18 cellular contexts compared by ENCODE assay signal in genomic region chr6:169445227-169445626, GRCh38.
A peak's percentile ranks its signal among the peaks of the same experiment; 100 is the strongest.
DNase-seq lines count a peak whose midpoint lies in the region; ATAC-seq and TF ChIP-seq lines count a peak whose summit lies in the region.
"Had no signal": no experiment of that assay in that cellular context is flagged by ENCODE, and none has a peak within 500 bp of the region (broad histone marks: within the 10 kb centered on the region; RNA-seq: fewer than 3 reads in every experiment).

No MANE protein-coding gene starts in this region.

- H3K27me3 ChIP-seq in AG04450 (ENCODE audit: control insufficient read depth, insufficient read depth, low read length): no peaks in the 10 kb centered on the region
- no peaks in the 10 kb centered on the region for H3K27me3 ChIP-seq in GM23338 (ENCODE audit: insufficient read depth)

- H3K27ac ChIP-seq in AG04450 (ENCODE audit: low read depth, low read length) (no peak overlapping the region), GM23338 (ENCODE audit: low read depth) (no peak overlapping the region)
- H3K27ac ChIP-seq: thoracic aorta had no signal

- H3K27ac Mint-ChIP-seq in GM23338 (no peak overlapping the region), glutamatergic neuron (ENCODE audit: unreplicated experiment) (no peak overlapping the region)
- H3K27ac Mint-ChIP-seq: activated CD4-positive, alpha-beta T cell treated with anti-CD3 and anti-CD28 coated beads, Interleukin-2, amount 10 ng/mL, durations not matched to agents 24 days and 14 days; CD4-positive, alpha-beta memory T cell; memory B cell; naive thymus-derived CD8-positive, alpha-beta T cell; stimulated activated effector memory CD8-positive, alpha-beta T cell treated with anti-CD3 and anti-CD28 coated beads, Interleukin-12 subunit alpha, Interleukin-12 subunit beta, amount 100 ng/mL, for 72 hours had no signal

- H3K36me3 ChIP-seq in GM23338 (ENCODE audit: insufficient read depth): no peaks in the 10 kb centered on the region
- H3K36me3 ChIP-seq: HAP-1, thoracic aorta had no signal

- H4K20me1 ChIP-seq in GM23338 (replicated peaks; ENCODE audit: insufficient read depth): no peaks in the 10 kb centered on the region

- no peak for TF ChIP-seq POLR2A in lower leg skin (IDR thresholded peaks at IDR 0.05)

- ATAC-seq in GM23338: peak; percentile 76
- no peak for ATAC-seq in GM21717 (IDR thresholded peaks at IDR 0.05; ENCODE audit: unreplicated experiment)
- ATAC-seq in GM21619 (IDR thresholded peaks at IDR 0.05; ENCODE audit: unreplicated experiment): no peak
- ATAC-seq in HG02973 (IDR thresholded peaks at IDR 0.05; ENCODE audit: unreplicated experiment): no peak
- ATAC-seq: naive thymus-derived CD8-positive, alpha-beta T cell; Right ventricle myocardium inferior had no signal

- in situ Hi-C loops in astrocyte of the spinal cord (cut with HindIII; ENCODE audit: low sequenced_read_pairs): no loop called here

- H3K27me3 Mint-ChIP-seq in GM23338 (ENCODE audit: insufficient read depth, low read depth, poor library complexity) (peaks cover 7% of the 10 kb centered on the region), glutamatergic neuron (ENCODE audit: unreplicated experiment) (no peaks in the 10 kb centered on the region)
- H3K27me3 Mint-ChIP-seq: activated CD4-positive, alpha-beta T cell treated with anti-CD3 and anti-CD28 coated beads, Interleukin-2, amount 10 ng/mL, durations not matched to agents 24 days and 14 days had no signal

- H3K4me1 Mint-ChIP-seq in GM23338 (peaks cover 2% of the 10 kb centered on the region; the same call in 1 of the 3 replicates), glutamatergic neuron (ENCODE audit: low read depth, unreplicated experiment) (no peaks in the 10 kb centered on the region)
- H3K4me1 Mint-ChIP-seq: activated CD4-positive, alpha-beta T cell treated with anti-CD3 and anti-CD28 coated beads, Interleukin-2, amount 10 ng/mL, durations not matched to agents 24 days and 14 days; CD4-positive, alpha-beta memory T cell; memory B cell; naive thymus-derived CD8-positive, alpha-beta T cell; stimulated activated effector memory CD8-positive, alpha-beta T cell treated with anti-CD3 and anti-CD28 coated beads, Interleukin-12 subunit alpha, Interleukin-12 subunit beta, amount 100 ng/mL, for 72 hours had no signal

- no peak overlapping the region for H2AFZ ChIP-seq in GM23338

- H3K4me3 ChIP-seq in AG04450 (ENCODE audit: low read depth, low read length) (no peak overlapping the region), GM23338 (no peak overlapping the region), astrocyte of the spinal cord (ENCODE audit: low read depth, low read length) (no peak overlapping the region), lower leg skin (ENCODE audit: low read depth, poor library complexity, severe bottlenecking) (no peak overlapping the region)
- H3K4me3 ChIP-seq: HAP-1, thoracic aorta had no signal

- H3K9me3 Mint-ChIP-seq in GM23338 (no peaks in the 10 kb centered on the region), glutamatergic neuron (ENCODE audit: unreplicated experiment) (peaks cover 1% of the 10 kb centered on the region)
- H3K9me3 Mint-ChIP-seq: activated CD4-positive, alpha-beta T cell treated with anti-CD3 and anti-CD28 coated beads, Interleukin-2, amount 10 ng/mL, durations not matched to agents 24 days and 14 days; memory B cell; naive thymus-derived CD8-positive, alpha-beta T cell; stimulated activated effector memory CD8-positive, alpha-beta T cell treated with anti-CD3 and anti-CD28 coated beads, Interleukin-12 subunit alpha, Interleukin-12 subunit beta, amount 100 ng/mL, for 72 hours had no signal

- 79 to 81% methylated on average over 7 of the region's 7 CpGs for WGBS in lower leg skin, 2 donors

- H3K4me2 ChIP-seq in GM23338: no peak overlapping the region

- peaks cover 5% of the 10 kb centered on the region; the same call in 1 of the 2 replicates for H3K9me3 ChIP-seq in AG04450 (ENCODE audit: control insufficient read depth, insufficient read depth, low read length)
- H3K9me3 ChIP-seq: HAP-1, thoracic aorta had no signal

- POLR2A ChIA-PET in AG04450 (lab: Yijun Ruan, JAX): no interaction called here

- H3K4me3 Mint-ChIP-seq in GM23338 (no peak overlapping the region), glutamatergic neuron (ENCODE audit: unreplicated experiment) (no peak overlapping the region)
- H3K4me3 Mint-ChIP-seq: activated CD4-positive, alpha-beta T cell treated with anti-CD3 and anti-CD28 coated beads, Interleukin-2, amount 10 ng/mL, durations not matched to agents 24 days and 14 days; CD4-positive, alpha-beta memory T cell; memory B cell; naive thymus-derived CD8-positive, alpha-beta T cell; stimulated activated effector memory CD8-positive, alpha-beta T cell treated with anti-CD3 and anti-CD28 coated beads, Interleukin-12 subunit alpha, Interleukin-12 subunit beta, amount 100 ng/mL, for 72 hours had no signal

- H3F3A ChIP-seq in GM23338 (replicated peaks; ENCODE audit: low read depth): no peaks in the 10 kb centered on the region

- DNase-seq in AG04450 (ENCODE audit: low read depth, low spot score) (no peak), GM23338 (ENCODE audit: low spot score) (peak; percentile 21), astrocyte of the spinal cord (ENCODE audit: low read depth, low spot score) (no peak), glutamatergic neuron (no peak), lower leg skin (ENCODE audit: low spot score in 2 of 2) (no peak)
- DNase-seq: activated CD4-positive, alpha-beta T cell treated with anti-CD3 and anti-CD28 coated beads, Interleukin-2, amount 10 ng/mL, durations not matched to agents 24 days and 14 days; activated effector memory CD4-positive, alpha-beta T cell treated with anti-CD3 and anti-CD28 coated beads, Interleukin-2, amount 50 U/mL, for 16 hours; CD4-positive, alpha-beta memory T cell; naive thymus-derived CD8-positive, alpha-beta T cell; NCI-H2171 treated with DMSO at 0.1 percent for 48 hours had no signal

- H3K79me2 ChIP-seq in GM23338 (replicated peaks; ENCODE audit: insufficient read depth): no peaks in the 10 kb centered on the region

- TF ChIP-seq CTCF in AG04450 (IDR thresholded peaks at IDR 0.05; ENCODE audit: low read depth, low read length) (peak; percentile 16; the same call in 1 of the 2 replicates), GM23338 (conservative IDR thresholded peaks at IDR 0.05; ENCODE audit: low read depth in 2 of 2) (peak in 1 of 2 experiments; percentile 48; a peak in 3 of 4 replicates), astrocyte of the spinal cord (IDR thresholded peaks at IDR 0.05; ENCODE audit: low read depth, low read length) (peak; percentile 17), glutamatergic neuron (IDR thresholded peaks at IDR 0.05; ENCODE audit: partially characterized antibody, unreplicated experiment) (peak; percentile 35), lower leg skin (IDR thresholded peaks at IDR 0.05) (no peak)

- no peaks in the 10 kb centered on the region; the same call in 1 of the 2 replicates for H3K9me2 ChIP-seq in GM23338 (ENCODE audit: insufficient read depth)

- CTCF ChIA-PET in AG04450 (lab: Charles Lee): interaction anchor here (1.8 kb wide), 1 partner anchor 9 kb away, joined by 4 read pairs; no protein-coding TSS in a partner anchor

- intact Hi-C loops in lower leg skin (cut with DNase I; ENCODE audit: low total_unique reads): no loop called here

- H3K4me1 ChIP-seq in GM23338 (ENCODE audit: insufficient read depth): no peaks in the 10 kb centered on the region
- H3K4me1 ChIP-seq: HAP-1 had no signal

- H3K36me3 Mint-ChIP-seq in GM23338 (ENCODE audit: low read depth) (no peaks in the 10 kb centered on the region), glutamatergic neuron (ENCODE audit: unreplicated experiment) (no peaks in the 10 kb centered on the region)
- H3K36me3 Mint-ChIP-seq: CD4-positive, alpha-beta memory T cell; memory B cell; naive thymus-derived CD8-positive, alpha-beta T cell; stimulated activated effector memory CD8-positive, alpha-beta T cell treated with anti-CD3 and anti-CD28 coated beads, Interleukin-12 subunit alpha, Interleukin-12 subunit beta, amount 100 ng/mL, for 72 hours had no signal

Comparison
In these comparisons a context has a peak if more than half of its experiments do, and no peak if none do; other contexts are left out.
1. CTCF ChIP-seq: peak in AG04450 (single experiment), astrocyte of the spinal cord (single experiment) and glutamatergic neuron (single experiment); none in lower leg skin (0 of 3).